Comparison of ENCODE assay signal across 1 cellular context in the genomic region with DNA sequence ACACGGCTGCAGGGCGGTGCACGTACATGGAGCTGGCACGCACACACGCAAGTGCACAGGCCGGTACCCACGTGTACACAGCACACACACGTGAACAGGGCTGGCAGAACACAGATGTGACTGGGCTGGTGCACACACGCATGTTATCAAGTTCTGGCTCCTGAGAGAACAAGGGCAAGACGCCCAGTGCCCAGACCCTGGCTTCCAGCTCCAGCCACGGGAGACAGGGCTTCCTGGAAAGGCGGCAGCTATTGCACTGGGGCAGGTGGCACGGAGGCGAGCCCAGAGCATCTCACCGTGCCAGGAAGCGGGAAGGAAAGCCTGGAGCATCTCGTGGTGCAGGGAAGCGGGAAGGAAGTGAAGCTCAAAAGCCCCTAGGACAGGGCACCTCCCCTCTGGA.
TF ChIP-seq lines count a peak whose summit lies in the region.

No MANE protein-coding gene starts in this region.

TF ChIP-seq in H1, 55 proteins besides CTCF, POLR2A, EP300 and RAD21:
- TF ChIP-seq SIRT6 (IDR thresholded peaks at IDR 0.05; ENCODE audit: low read length) (no peak), CBX8 (IDR thresholded peaks at IDR 0.05; ENCODE audit: borderline replicate concordance, low read depth, low read length) (no peak), SIN3A (conservative IDR thresholded peaks at IDR 0.05 in 1 of 2, IDR thresholded peaks at IDR 0.05 in 1 of 2; ENCODE audit: low read depth in 1 of 2, low read length in 2 of 2) (no peak), TEAD4 (IDR thresholded peaks at IDR 0.05; ENCODE audit: low read depth, low read length) (no peak), TAF7 (optimal IDR thresholded peaks at IDR 0.05; ENCODE audit: borderline replicate concordance, low read depth, low read length) (no peak), TBP (IDR thresholded peaks at IDR 0.05; ENCODE audit: low read depth, low read length) (no peak), RFX5 (IDR thresholded peaks at IDR 0.05; ENCODE audit: borderline replicate concordance, low read depth, low read length) (no peak), KDM4A (IDR thresholded peaks at IDR 0.05; ENCODE audit: low read depth, low read length, severe bottlenecking) (no peak)
